ENCODE assay signal across 8 cellular contexts in genomic region chr7:140640060-140640611, GRCh38. TPM values are rescaled to one million over a fixed set of nuclear protein-coding genes. Genes with fewer than 3 reads are reported as not detected.
DNase-seq lines count a peak whose midpoint lies in the region; ATAC-seq and TF ChIP-seq lines count a peak whose summit lies in the region.

No MANE protein-coding gene starts in this region.

- no peaks in the 10 kb centered on the region for H3K9me3 Mint-ChIP-seq in activated CD4-positive, alpha-beta memory T cell treated with anti-CD3 and anti-CD28 coated beads for 36 hours

- peak overlapping the region; percentile 20 for H4K8ac ChIP-seq in neuronal stem cell (ENCODE audit: low read depth, low read length)

- peak; percentile 27 for ATAC-seq in gastroesophageal sphincter
- ATAC-seq in HG03097 (IDR thresholded peaks at IDR 0.05; ENCODE audit: low FRiP score, unreplicated experiment), result no peak
- ATAC-seq in GM18907 (IDR thresholded peaks at IDR 0.05; ENCODE audit: unreplicated experiment), result no peak

- no peak overlapping the region for H4K91ac ChIP-seq in neuronal stem cell (ENCODE audit: low read depth, low read length, poor library complexity)

- peak; percentile 33 for DNase-seq in 8988T
- DNase-seq in activated CD4-positive, alpha-beta memory T cell treated with anti-CD3 and anti-CD28 coated beads for 36 hours, result peak; percentile 21
- DNase-seq in neuronal stem cell (ENCODE audit: low spot score), result no peak
- no peak for DNase-seq in NCI-H1048 (lab: John Stamatoyannopoulos, UW)

- H2BK5ac ChIP-seq in neuronal stem cell (ENCODE audit: low read length), result peak overlapping the region; percentile 83

- peak in 1 of 2 donors; percentile 9 for TF ChIP-seq POLR2A in gastroesophageal sphincter (IDR thresholded peaks at IDR 0.05)

- H3K23ac ChIP-seq in neuronal stem cell (ENCODE audit: low read depth, low read length, poor library complexity), result peak overlapping the region; percentile 83

- no peak overlapping the region for H2BK120ac ChIP-seq in neuronal stem cell (ENCODE audit: low read depth, low read length)

- H3K4me1 ChIP-seq in gastroesophageal sphincter, result peaks cover 0 to 79% (median 30%) of the 10 kb centered on the region in 3 donors
- H3K4me1 ChIP-seq in neuronal stem cell (ENCODE audit: control insufficient read depth in 2 of 2, insufficient read depth in 1 of 2, low read depth in 1 of 2, low read length in 2 of 2), result peaks cover 34 to 36% of the 10 kb centered on the region in 2 donors

- H2BK15ac ChIP-seq in neuronal stem cell (ENCODE audit: low read length), result peak overlapping the region; percentile 69

- H2AK5ac ChIP-seq in neuronal stem cell (ENCODE audit: low read depth, low read length), result peak overlapping the region; percentile 89

- peaks cover 50% of the 10 kb centered on the region for H3K27me3 Mint-ChIP-seq in activated CD4-positive, alpha-beta memory T cell treated with anti-CD3 and anti-CD28 coated beads for 36 hours

- H2BK12ac ChIP-seq in neuronal stem cell (ENCODE audit: low read length), result no peak overlapping the region

- TF ChIP-seq CTCF in gastroesophageal sphincter (IDR thresholded peaks at IDR 0.05), result no peak

- H3K79me1 ChIP-seq in neuronal stem cell (ENCODE audit: low read depth, low read length), result peaks cover 5% of the 10 kb centered on the region

- H3K4me2 ChIP-seq in neuronal stem cell (ENCODE audit: insufficient read depth, low read length, poor library complexity, severe bottlenecking), result peak overlapping the region; percentile 90

- H2AFZ ChIP-seq in neuronal stem cell (ENCODE audit: low read length), result peak overlapping the region; percentile 99

- TF ChIP-seq EP300 in gastroesophageal sphincter (IDR thresholded peaks at IDR 0.05), result no peak

- no peak overlapping the region for H3K27ac Mint-ChIP-seq in activated CD4-positive, alpha-beta memory T cell treated with anti-CD3 and anti-CD28 coated beads for 36 hours

- H3K4me3 ChIP-seq in GM08714 (ENCODE audit: low read length), result peak overlapping the region; percentile 23; the same call in 1 of the 2 replicates
- peak overlapping the region; percentile 36 to 65 for H3K4me3 ChIP-seq in gastroesophageal sphincter
- H3K4me3 ChIP-seq in neuronal stem cell (ENCODE audit: low read length in 2 of 2), result peak overlapping the region; percentile 62 to 98

- intact Hi-C loops in activated CD4-positive, alpha-beta memory T cell treated with anti-CD3 and anti-CD28 coated beads for 36 hours (cut with micrococcal nuclease), result no loop called here

- H3K9me3 ChIP-seq in gastroesophageal sphincter, result no peaks in the 10 kb centered on the region
- no peaks in the 10 kb centered on the region for H3K9me3 ChIP-seq in neuronal stem cell (replicated peaks in 1 of 2; ENCODE audit: control insufficient read depth in 2 of 2, insufficient read depth in 1 of 2, low read depth in 1 of 2, low read length in 2 of 2)

- 0% methylated on average over 2 of the region's 71 CpGs; no CpG with 5 or more reads in 1 of the 2 donors for WGBS in gastroesophageal sphincter (ENCODE audit: low coverage in 1 of 2), 2 donors
- no CpG with 5 or more reads among the region's 71 CpGs for WGBS in neuronal stem cell (ENCODE audit: extremely low coverage in 2 of 2, insufficient read length in 2 of 2, insufficient replicate concordance in 1 of 2), 2 donors

- H3K4me3 Mint-ChIP-seq in activated CD4-positive, alpha-beta memory T cell treated with anti-CD3 and anti-CD28 coated beads for 36 hours, result peak overlapping the region; percentile 68

- peak overlapping the region; percentile 99 for H3K9ac ChIP-seq in neuronal stem cell (ENCODE audit: low read depth, low read length, poor library complexity)

- no peak overlapping the region for H3K4ac ChIP-seq in neuronal stem cell (ENCODE audit: low read length)

- POLR2A ChIA-PET in activated CD4-positive, alpha-beta memory T cell treated with anti-CD3 and anti-CD28 coated beads for 36 hours (lab: Charles Lee), result no interaction called here

- peaks cover 10% of the 10 kb centered on the region for H3K4me1 Mint-ChIP-seq in activated CD4-positive, alpha-beta memory T cell treated with anti-CD3 and anti-CD28 coated beads for 36 hours (ENCODE audit: low read depth)

- peak overlapping the region; percentile 98 for H3K14ac ChIP-seq in neuronal stem cell (ENCODE audit: low read length)

- peak overlapping the region; percentile 95 for H3K18ac ChIP-seq in neuronal stem cell (ENCODE audit: low read length)

- CTCF ChIA-PET in activated CD4-positive, alpha-beta memory T cell treated with anti-CD3 and anti-CD28 coated beads for 36 hours (lab: Charles Lee), result interaction anchor here (1.7 kb wide), 1 partner anchor 14 kb away, joined by 3 read pairs; no protein-coding TSS in a partner anchor

- H3K27me3 ChIP-seq in gastroesophageal sphincter (no peaks in the 10 kb centered on the region), neuronal stem cell (ENCODE audit: control insufficient read depth in 3 of 3, insufficient read depth in 3 of 3, low read depth in 1 of 3, low read length in 3 of 3) (no peaks in the 10 kb centered on the region)

- H3K36me3 ChIP-seq in gastroesophageal sphincter, result no peaks in the 10 kb centered on the region
- H3K36me3 ChIP-seq in neuronal stem cell (replicated peaks in 1 of 2; ENCODE audit: control insufficient read depth in 2 of 2, insufficient read depth in 2 of 2, low read length in 2 of 2), result peaks cover 0 to 2% of the 10 kb centered on the region in 2 donors

- H3K27ac ChIP-seq in gastroesophageal sphincter (peak overlapping the region; percentile 22 to 98 (median 96)), neuronal stem cell (replicated peaks; ENCODE audit: low read length) (peak overlapping the region; percentile 43)

- no peaks in the 10 kb centered on the region for H3K36me3 Mint-ChIP-seq in activated CD4-positive, alpha-beta memory T cell treated with anti-CD3 and anti-CD28 coated beads for 36 hours

RNA-seq across cellular contexts. Expression of gene DENND2A, which starts 0.5 kb away (rescaled TPM):
- not detected for total RNA-seq in activated CD4-positive, alpha-beta memory T cell treated with anti-CD3 and anti-CD28 coated beads for 36 hours
- 10 to 100 TPM; 25.2 to 83.5 (median 46.5) TPM for total RNA-seq in gastroesophageal sphincter
- 32.4 TPM for polyA plus RNA-seq in neuronal stem cell (2013, experiment 1 of 2)
- polyA plus RNA-seq in neuronal stem cell (2013, experiment 2 of 2), result 33.1 TPM

RNA-seq across cellular contexts. Expression of gene ADCK2, which starts 32.6 kb away (rescaled TPM):
- 10 to 100 TPM; 24.2 to 24.4 TPM for total RNA-seq in activated CD4-positive, alpha-beta memory T cell treated with anti-CD3 and anti-CD28 coated beads for 36 hours
- 10 to 100 TPM; 14.5 to 33.4 (median 22.4) TPM for total RNA-seq in gastroesophageal sphincter
- polyA plus RNA-seq in neuronal stem cell (2013, experiment 1 of 2), result 8.7 TPM
- 8.8 TPM for polyA plus RNA-seq in neuronal stem cell (2013, experiment 2 of 2)

RNA-seq across cellular contexts. Expression of gene NDUFB2, which starts 56.4 kb away (rescaled TPM):
- 100 to 1,000 TPM; 171 to 183 TPM for total RNA-seq in activated CD4-positive, alpha-beta memory T cell treated with anti-CD3 and anti-CD28 coated beads for 36 hours
- total RNA-seq in gastroesophageal sphincter, result 100 to 1,000 TPM; 187 to 472 (median 345) TPM
- 296 TPM for polyA plus RNA-seq in neuronal stem cell (2013, experiment 1 of 2)
- 293 TPM for polyA plus RNA-seq in neuronal stem cell (2013, experiment 2 of 2)

Comparison
In these comparisons a context has a peak if more than half of its experiments do, and no peak if none do; other contexts are left out.
1. DNase-seq: peak in 8988T (single experiment) and activated CD4-positive, alpha-beta memory T cell treated with anti-CD3 and anti-CD28 coated beads for 36 hours (single experiment); none in neuronal stem cell (single experiment) and NCI-H1048 (single experiment).
2. H3K4me3 ChIP-seq: peak in every context shown above with its lines; median percentile 80 in neuronal stem cell; 50 in gastroesophageal sphincter; 23 in GM08714.
3. RNA of gene DENND2A, which starts 0.5 kb away (total RNA-seq): 25.2 to 83.5 TPM in gastroesophageal sphincter; not detected in activated CD4-positive, alpha-beta memory T cell treated with anti-CD3 and anti-CD28 coated beads for 36 hours; every median in the first group is over 10 times any median in the second.